In the genomic region with DNA sequence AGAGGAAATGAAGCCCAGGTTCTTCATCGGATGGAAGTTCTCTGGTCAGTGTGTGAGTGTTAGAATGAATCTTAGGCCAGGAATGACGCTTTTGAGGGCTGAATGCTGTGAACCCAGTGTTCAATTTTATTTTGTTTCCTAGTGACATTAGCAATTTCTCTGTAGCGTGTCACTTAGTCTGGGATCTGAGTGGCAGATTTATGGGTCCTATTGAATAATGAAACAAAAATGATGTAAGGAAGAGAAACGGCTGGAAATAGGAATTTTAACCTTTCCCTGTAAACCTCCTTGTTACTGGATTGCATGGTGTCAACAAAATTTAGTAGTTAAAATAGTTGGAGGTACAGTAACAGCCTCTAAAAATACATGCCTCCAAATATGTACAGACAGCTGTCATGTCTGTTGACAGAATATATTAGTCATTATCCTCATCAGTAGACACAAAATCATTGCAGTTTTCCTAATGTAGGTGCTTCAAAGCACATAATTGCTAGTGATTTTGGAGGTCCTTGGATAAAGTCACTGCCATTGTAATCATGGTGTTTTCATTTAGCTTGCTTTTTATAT, we compare ENCODE assay signal across 22 cellular contexts.
DNase-seq lines count a peak whose midpoint lies in the region; ATAC-seq and TF ChIP-seq lines count a peak whose summit lies in the region.
"Had no signal": no experiment of that assay in that cellular context is flagged by ENCODE, and none has a peak within 500 bp of the region (broad histone marks: within the 10 kb centered on the region; RNA-seq: fewer than 3 reads in every experiment).

No MANE protein-coding gene starts in this region.

- no peak overlapping the region for H3K4me3 Mint-ChIP-seq in immature natural killer cell
- H3K4me3 Mint-ChIP-seq: CD4-positive, CD25-positive, alpha-beta regulatory T cell; IgD-negative memory B cell had no signal

- no peak overlapping the region for H3K27ac ChIP-seq in psoas muscle
- H3K27ac ChIP-seq: A549, GM23248, SJSA1 had no signal

- H3K4me1 Mint-ChIP-seq in immature natural killer cell = no peaks in the 10 kb centered on the region
- H3K4me1 Mint-ChIP-seq: CD4-positive, CD25-positive, alpha-beta regulatory T cell had no signal

- H3K27ac Mint-ChIP-seq in immature natural killer cell = no peak overlapping the region
- H3K27ac Mint-ChIP-seq: CD4-positive, CD25-positive, alpha-beta regulatory T cell had no signal

- H3K9me3 ChIP-seq in psoas muscle = no peaks in the 10 kb centered on the region
- H3K9me3 ChIP-seq: A549, SJSA1 had no signal

- no peaks in the 10 kb centered on the region for H3K9me3 Mint-ChIP-seq in immature natural killer cell
- H3K9me3 Mint-ChIP-seq: CD4-positive, CD25-positive, alpha-beta regulatory T cell had no signal

- no peak overlapping the region for H3K4me3 ChIP-seq in psoas muscle
- H3K4me3 ChIP-seq: A549, GM23248, SJSA1 had no signal

- 66% methylated on average over 4 of the region's 4 CpGs for WGBS in psoas muscle, 3 donors

- intact Hi-C loops in psoas muscle (cut with DNase I) = no loop called here

- H3K27me3 ChIP-seq in psoas muscle (ENCODE audit: insufficient read depth in 3 of 3, low read length in 2 of 3) = no peaks in the 10 kb centered on the region
- H3K27me3 ChIP-seq: SJSA1 had no signal

- H3K36me3 ChIP-seq in psoas muscle (ENCODE audit: insufficient read depth in 1 of 2, low read depth in 1 of 2) = no peaks in the 10 kb centered on the region
- H3K36me3 ChIP-seq: SJSA1 had no signal

- H3K27me3 Mint-ChIP-seq in immature natural killer cell (ENCODE audit: low read depth in 3 of 3) = peaks cover 0 to 2% (median 2%) of the 10 kb centered on the region in 3 donors

- DNase-seq in EH (ENCODE audit: low read depth) = peak; percentile 31
- DNase-seq in NCI-H1105 treated with DMSO at 0.1 percent for 48 hours (lab: John Stamatoyannopoulos, UW) = peak; percentile 12
- DNase-seq in myocyte (ENCODE audit: low read depth) = peak; percentile 59
- no peak for DNase-seq in psoas muscle
- DNase-seq in immature natural killer cell = no peak
- no peak for DNase-seq in GM19238 (ENCODE audit: insufficient read length, low spot score)
- DNase-seq: CD4-positive, CD25-positive, alpha-beta regulatory T cell; DMS79; GM23248; HCEC 1CT; Kasumi-1; NCI-H1417 treated with DMSO at 0.1 percent for 48 hours; NCI-H187 treated with DMSO at 0.1 percent for 48 hours; NCI-H226; NCI-H510A treated with DMSO at 0.1 percent for 48 hours; OCI-M1; T-helper 1 cell had no signal

- peaks cover 3% of the 10 kb centered on the region for H3K4me1 ChIP-seq in psoas muscle
- H3K4me1 ChIP-seq: A549 had no signal

- no peaks in the 10 kb centered on the region for H3K36me3 Mint-ChIP-seq in immature natural killer cell
- H3K36me3 Mint-ChIP-seq: CD4-positive, CD25-positive, alpha-beta regulatory T cell; IgD-negative memory B cell had no signal

- peak in 3 of 4 donors; percentile 62 to 74 (median 74) for ATAC-seq in psoas muscle
- ATAC-seq in HG03045 (IDR thresholded peaks at IDR 0.05; ENCODE audit: unreplicated experiment) = no peak
- ATAC-seq: A549, Right ventricle myocardium inferior had no signal

- no peak for TF ChIP-seq CTCF in psoas muscle (IDR thresholded peaks at IDR 0.05)

Comparison
In these comparisons a context has a peak if more than half of its experiments do, and no peak if none do; other contexts are left out.
1. DNase-seq: peak in EH (single experiment), NCI-H1105 treated with DMSO at 0.1 percent for 48 hours (single experiment) and myocyte (single experiment); none in psoas muscle (0 of 2), immature natural killer cell (0 of 3) and GM19238 (single experiment).